In the genomic region with DNA sequence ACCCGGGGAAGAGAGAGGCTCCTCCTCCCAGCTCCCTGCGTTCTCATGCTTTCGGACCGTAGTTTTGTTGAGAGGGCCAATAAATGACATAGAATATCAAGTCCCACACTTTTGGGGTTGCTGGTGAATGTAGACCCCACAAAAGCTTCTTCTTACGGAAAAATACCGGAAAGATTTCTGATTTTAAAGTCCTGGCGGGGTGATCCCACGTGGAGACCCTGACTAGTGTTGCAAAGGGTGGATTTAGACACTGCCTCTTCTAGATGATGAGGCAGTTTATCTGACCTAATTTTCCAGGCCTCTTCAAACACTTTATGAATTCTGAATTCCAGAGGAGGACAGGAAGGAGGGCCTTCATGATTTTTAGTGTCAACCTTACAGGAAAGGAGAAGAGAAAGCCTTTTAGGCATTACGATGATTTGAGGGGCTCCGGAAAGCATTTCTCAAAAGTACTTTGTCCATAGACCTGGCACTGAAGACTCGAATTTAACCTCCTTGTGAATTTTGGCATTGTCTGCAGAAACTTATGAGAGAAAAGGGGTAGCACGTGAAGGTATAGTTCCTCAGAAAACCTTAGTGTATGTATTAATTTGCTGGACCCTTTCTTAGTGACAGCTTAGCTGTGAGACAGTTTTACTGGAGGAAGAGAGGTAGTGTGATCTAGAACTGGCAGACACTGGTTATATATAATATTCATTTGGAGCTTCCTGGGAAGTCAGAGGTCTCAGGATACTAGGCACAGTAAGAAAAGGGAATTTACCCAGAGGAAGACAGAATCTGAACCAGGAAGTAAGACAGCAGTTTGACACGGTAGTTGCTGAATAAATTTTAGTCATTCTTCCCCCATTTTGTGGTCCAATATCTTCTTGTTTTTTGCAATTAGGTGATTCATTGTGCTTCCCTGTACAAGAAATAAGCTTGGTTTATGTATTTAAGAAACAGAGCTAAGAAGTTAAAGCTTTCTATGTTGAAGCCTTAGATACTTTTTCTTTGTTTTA, we compare ENCODE assay signal across 6 cellular contexts. TPM values are rescaled to one million over a fixed set of nuclear protein-coding genes. Genes with fewer than 3 reads are reported as not detected.
DNase-seq lines count a peak whose midpoint lies in the region; ATAC-seq and TF ChIP-seq lines count a peak whose summit lies in the region.

No MANE protein-coding gene starts in this region.

- CTCF ChIA-PET in Calu3 (lab: Charles Lee), result interaction anchor here (1.0 kb wide), 1 partner anchor 21 kb away, joined by 4 read pairs; a partner anchor contains a TSS
- CTCF ChIA-PET in activated CD4-positive, alpha-beta memory T cell treated with anti-CD3 and anti-CD28 coated beads, Interleukin-2, amount 10 ng/mL, durations not matched to agents 7 days and 5 days (lab: Charles Lee), result interaction anchor here (0.6 to 3.1 kb wide), 7 partner anchors 8 to 441 kb away, joined by 3 to 38 read pairs (median 4); partner anchors contain the start of genes TAF13 and WDR47

- WGBS in lower leg skin, 2 donors, result 2 to 3% methylated on average over 13 of the region's 13 CpGs

- no peak for TF ChIP-seq POLR2A in lower leg skin (IDR thresholded peaks at IDR 0.05)

- peak overlapping the region; percentile 68 for H3K4me3 ChIP-seq in lower leg skin (ENCODE audit: low read depth, poor library complexity, severe bottlenecking)

- H3K27me3 Mint-ChIP-seq in Calu3 (ENCODE audit: unreplicated experiment), result no peaks in the 10 kb centered on the region
- no peaks in the 10 kb centered on the region for H3K27me3 Mint-ChIP-seq in activated CD4-positive, alpha-beta memory T cell treated with anti-CD3 and anti-CD28 coated beads, Interleukin-2, amount 10 ng/mL, durations not matched to agents 7 days and 5 days

- H3K4me3 Mint-ChIP-seq in Calu3 (ENCODE audit: low read depth, unreplicated experiment), result peak overlapping the region; percentile 91
- H3K4me3 Mint-ChIP-seq in activated CD4-positive, alpha-beta memory T cell treated with anti-CD3 and anti-CD28 coated beads, Interleukin-2, amount 10 ng/mL, durations not matched to agents 7 days and 5 days, result peak overlapping the region; percentile 85

- H3K9me3 Mint-ChIP-seq in Calu3 (ENCODE audit: low read depth, unreplicated experiment), result no peaks in the 10 kb centered on the region
- no peaks in the 10 kb centered on the region for H3K9me3 Mint-ChIP-seq in activated CD4-positive, alpha-beta memory T cell treated with anti-CD3 and anti-CD28 coated beads, Interleukin-2, amount 10 ng/mL, durations not matched to agents 7 days and 5 days

- no peaks in the 10 kb centered on the region for H3K4me1 Mint-ChIP-seq in Calu3 (ENCODE audit: low read depth, unreplicated experiment)
- H3K4me1 Mint-ChIP-seq in activated CD4-positive, alpha-beta memory T cell treated with anti-CD3 and anti-CD28 coated beads, Interleukin-2, amount 10 ng/mL, durations not matched to agents 7 days and 5 days, result peaks cover 44% of the 10 kb centered on the region

- no peak for TF ChIP-seq CTCF in Calu3 (IDR thresholded peaks at IDR 0.05; ENCODE audit: unreplicated experiment)
- no peak for TF ChIP-seq CTCF in lower leg skin (IDR thresholded peaks at IDR 0.05)

- H3K36me3 Mint-ChIP-seq in Calu3 (ENCODE audit: insufficient read depth, unreplicated experiment), result peaks cover 34% of the 10 kb centered on the region
- peaks cover 30% of the 10 kb centered on the region for H3K36me3 Mint-ChIP-seq in activated CD4-positive, alpha-beta memory T cell treated with anti-CD3 and anti-CD28 coated beads, Interleukin-2, amount 10 ng/mL, durations not matched to agents 7 days and 5 days (ENCODE audit: low read depth)

- H3K27ac Mint-ChIP-seq in Calu3 (ENCODE audit: unreplicated experiment), result peak overlapping the region; percentile 85
- peak overlapping the region; percentile 82 for H3K27ac Mint-ChIP-seq in activated CD4-positive, alpha-beta memory T cell treated with anti-CD3 and anti-CD28 coated beads, Interleukin-2, amount 10 ng/mL, durations not matched to agents 7 days and 5 days

- ATAC-seq in HG02852 (IDR thresholded peaks at IDR 0.05; ENCODE audit: unreplicated experiment), result peak; percentile 53

- no peak for DNase-seq in Calu3
- DNase-seq in activated CD4-positive, alpha-beta memory T cell treated with anti-CD3 and anti-CD28 coated beads, Interleukin-2, amount 10 ng/mL, durations not matched to agents 7 days and 5 days, result peak; percentile 37
- DNase-seq in lower leg skin (ENCODE audit: low spot score in 2 of 2), result no peak
- DNase-seq in COLO829 (ENCODE audit: low spot score), result no peak
- DNase-seq in ureter (ENCODE audit: low spot score), result no peak

- intact Hi-C loops in Calu3 (cut with micrococcal nuclease; ENCODE audit: unreplicated experiment), result no loop called here
- intact Hi-C loops in lower leg skin (cut with DNase I; ENCODE audit: low total_unique reads), result no loop called here

- POLR2A ChIA-PET in activated CD4-positive, alpha-beta memory T cell treated with anti-CD3 and anti-CD28 coated beads, Interleukin-2, amount 10 ng/mL, durations not matched to agents 7 days and 5 days (lab: Charles Lee), result interaction anchor here (0.8 to 2.9 kb wide), 14 partner anchors 9 to 399 kb away, joined by 3 to 80 read pairs (median 5); partner anchors contain the start of genes CLCC1, ELAPOR1, PRPF38B and PSMA5

- BruUV-seq in Calu3 (replicated peaks; lab: Mats Ljungman, UMichigan), result TSS peak; percentile 65

RNA-seq across cellular contexts. Expression of gene TMEM167B, which starts 0.9 kb away (rescaled TPM):
- 13.6 and 14.5 TPM in 2 replicates for total RNA-seq in Calu3 (2022)
- total RNA-seq in activated CD4-positive, alpha-beta memory T cell treated with anti-CD3 and anti-CD28 coated beads, Interleukin-2, amount 10 ng/mL, durations not matched to agents 7 days and 5 days, result 10 to 100 TPM; 29.6 to 31.8 TPM
- 10 to 100 TPM; 24.8 to 52.3 (median 34.3) TPM for total RNA-seq in lower leg skin
- total RNA-seq in ureter, result 55.1 TPM

RNA-seq across cellular contexts. Expression of gene TAF13, which starts 15.7 kb away (rescaled TPM):
- total RNA-seq in Calu3 (2022), result 20.6 and 26.1 TPM in 2 replicates
- total RNA-seq in activated CD4-positive, alpha-beta memory T cell treated with anti-CD3 and anti-CD28 coated beads, Interleukin-2, amount 10 ng/mL, durations not matched to agents 7 days and 5 days, result 10 to 100 TPM; 25.2 to 26.5 TPM
- 10 to 100 TPM; 22.2 to 28.9 (median 23.9) TPM for total RNA-seq in lower leg skin
- total RNA-seq in ureter, result 27.0 TPM

RNA-seq across cellular contexts. Expression of gene ELAPOR1, which starts 22.4 kb away (rescaled TPM):
- total RNA-seq in Calu3 (2022) (0.45 TPM in 1 of 2 replicates, not detected in the other), lower leg skin (10 to 100 TPM; 16.4 to 60.0 (median 33.9) TPM), ureter (0.75 TPM)
- total RNA-seq in activated CD4-positive, alpha-beta memory T cell treated with anti-CD3 and anti-CD28 coated beads, Interleukin-2, amount 10 ng/mL, durations not matched to agents 7 days and 5 days, result 1 to 10 TPM; 4.1 to 5.0 TPM

RNA-seq across cellular contexts. Expression of gene WDR47, which starts 49.6 kb away (rescaled TPM):
- total RNA-seq in Calu3 (2022), result 6.3 and 6.8 TPM in 2 replicates
- total RNA-seq in activated CD4-positive, alpha-beta memory T cell treated with anti-CD3 and anti-CD28 coated beads, Interleukin-2, amount 10 ng/mL, durations not matched to agents 7 days and 5 days, result 10 to 100 TPM; 10.6 to 10.9 TPM
- total RNA-seq in lower leg skin, result 10 to 100 TPM; 44.3 to 75.3 (median 49.0) TPM
- 18.8 TPM for total RNA-seq in ureter
